Comparison of ENCODE assay signal across 7 cellular contexts in the genomic region with DNA sequence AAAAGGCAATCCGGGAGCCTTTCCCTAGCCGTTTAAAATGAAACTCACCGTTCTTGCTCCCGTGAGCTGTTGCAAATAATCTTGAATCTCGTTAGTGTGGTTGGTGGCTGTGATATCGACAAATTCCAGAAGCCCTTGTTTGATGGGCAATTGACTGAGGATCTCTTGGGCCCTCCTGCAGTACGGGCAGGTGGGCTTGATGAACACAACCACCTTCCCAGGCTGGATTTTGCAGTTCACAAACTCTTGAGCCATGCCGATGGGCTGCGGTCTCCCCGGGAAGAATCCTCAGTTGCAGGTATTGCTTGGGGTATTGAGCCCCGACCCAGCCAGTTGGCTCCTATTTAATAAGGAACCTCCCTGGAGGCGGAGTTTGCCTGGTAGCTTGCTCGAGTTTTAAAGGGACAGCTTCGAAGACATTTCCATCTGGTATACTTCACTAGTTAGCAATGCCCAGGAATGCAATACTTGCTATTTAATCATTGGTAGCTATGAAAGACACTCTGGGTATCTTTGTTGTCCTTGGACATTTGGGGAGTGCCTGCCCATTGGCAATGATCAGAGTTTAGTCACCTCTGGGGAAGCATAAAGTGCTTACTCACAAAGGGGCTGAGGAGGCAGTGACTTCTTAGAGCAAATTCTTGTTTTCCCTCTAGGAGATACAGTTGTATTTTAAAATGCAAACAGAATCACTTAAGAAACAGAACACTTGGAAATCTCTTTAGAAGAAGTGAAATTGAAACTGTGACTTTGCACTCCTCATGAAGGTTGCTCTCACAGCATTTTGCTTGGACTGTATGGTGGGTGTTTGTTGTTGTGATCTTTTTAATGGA. TPM values are rescaled to one million over a fixed set of nuclear protein-coding genes. Genes with fewer than 3 reads are reported as not detected.
DNase-seq lines count a peak whose midpoint lies in the region; ATAC-seq, FAIRE-seq and TF ChIP-seq lines count a peak whose summit lies in the region.

Gene GLRX, minus strand, starts transcription at position 319 of the 833 bp plus-strand sequence. Its CDS starts 64 bp downstream, at position 255.

- intact Hi-C loops in GM12878 (cut with micrococcal nuclease; ENCODE audit: unreplicated experiment), result loop anchor here (5.0 kb wide), 1 partner anchor 90 kb away; the partner anchor contains the start of gene RHOBTB3
- intact Hi-C loops in psoas muscle (cut with DNase I), result loop anchor here in 1 of 2 donors (2.0 kb wide), 1 partner anchor 14 kb away; no protein-coding TSS in a partner anchor

- H3K9ac ChIP-seq in GM12878 (ENCODE audit: control insufficient read depth, insufficient read depth, low read length), result peak within 1 kb of the TSS; percentile 76

- H3K27me3 ChIP-seq in GM12878 (replicated peaks in 1 of 2; ENCODE audit: control insufficient read depth in 2 of 2, insufficient read depth in 2 of 2, low read length in 1 of 2), result no peaks in the 10 kb centered on the region
- H3K27me3 ChIP-seq in psoas muscle (ENCODE audit: insufficient read depth in 3 of 3, low read length in 2 of 3), result no peaks in the 10 kb centered on the region

- H3K4me3 ChIP-seq in GM12878 (peak within 1 kb of the TSS; percentile 87), psoas muscle (peak within 1 kb of the TSS; percentile 95)

- WGBS in GM12878 (ENCODE audit: insufficient coverage, insufficient replicate concordance, low lambda C conversion rate, missing lambda C conversion rate), result 2% methylated on average over 14 of the region's 14 CpGs
- WGBS in psoas muscle, 3 donors, result 0% methylated on average over 14 of the region's 14 CpGs

- H3K79me2 ChIP-seq in GM12878 (ENCODE audit: control insufficient read depth, insufficient read depth, low read length), result peaks cover 49% of the 10 kb centered on the region

- TF ChIP-seq CTCF in GM12878 (IDR thresholded peaks at IDR 0.05 in 2 of 3, conservative IDR thresholded peaks at IDR 0.05 in 1 of 3; ENCODE audit: control insufficient read depth in 2 of 3, extremely low read depth in 1 of 3, insufficient read depth in 1 of 3, low read depth in 3 of 3, low read length in 3 of 3) (no peak), psoas muscle (IDR thresholded peaks at IDR 0.05) (no peak)

- TF ChIP-seq RAD21 in GM12878 (IDR thresholded peaks at IDR 0.05; ENCODE audit: insufficient read depth, low read depth, low read length), result no peak

- 0 out of 4 replicates have a peak, but pooled peaks of 1 of the 2 experiments have one; percentile 33 for TF ChIP-seq EP300 in GM12878 (IDR thresholded peaks at IDR 0.05; ENCODE audit: borderline replicate concordance in 1 of 2, control insufficient read depth in 1 of 2, low read depth in 2 of 2, low read length in 2 of 2)

- peak; percentile 35 for FAIRE-seq in GM12878 (lab: Jason Lieb, UNC)

- DNase-seq in GM04504 (ENCODE audit: low read depth) (peak; percentile 89), HuH-7.5 (ENCODE audit: low spot score) (peak; percentile 36), SKM-1 treated with dmso at 0.1 percent for 144 hours (lab: John Stamatoyannopoulos, UW; ENCODE audit: unreplicated experiment) (peak; percentile 69), GM12878 (ENCODE audit: low read depth, low spot score) (no peak), hepatic stellate cell (ENCODE audit: low spot score) (peak; percentile 66), psoas muscle (peak; percentile 74 to 84)

- H3K27ac ChIP-seq in GM12878 (ENCODE audit: control insufficient read depth, insufficient read depth) (peak within 1 kb of the TSS; percentile 86), psoas muscle (peak within 1 kb of the TSS; percentile 95)

- H3K4me1 ChIP-seq in GM12878 (ENCODE audit: control insufficient read depth, insufficient read depth, low read length) (peaks cover 26% of the 10 kb centered on the region), psoas muscle (peaks cover 47% of the 10 kb centered on the region)

- H3K9me3 ChIP-seq in GM12878 (replicated peaks; ENCODE audit: control insufficient read depth, insufficient read depth, low read length), result no peaks in the 10 kb centered on the region
- no peaks in the 10 kb centered on the region for H3K9me3 ChIP-seq in psoas muscle

- CTCF ChIA-PET in GM12878 (lab: Yijun Ruan, JAX), result interaction anchor here (0.8 to 11.4 kb wide), 15 partner anchors 9 to 177 kb away, joined by 3 to 145 read pairs (median 4); partner anchors contain the start of gene RFESD

- RAD21 ChIA-PET in GM12878 (lab: Charles Lee; ENCODE audit: unreplicated experiment), result interaction anchor here (1.2 to 12.7 kb wide), 13 partner anchors 9 to 177 kb away, joined by 3 to 186 read pairs (median 8); partner anchors contain the start of genes RFESD and RHOBTB3

- SMC1A ChIA-PET in GM12878 (lab: Charles Lee; ENCODE audit: uncharacterized antibody, unreplicated experiment), result interaction anchor here (0.9 to 15.2 kb wide), 20 partner anchors 7 to 176 kb away, joined by 3 to 320 read pairs (median 8); partner anchors contain the start of genes RFESD and RHOBTB3

- in situ Hi-C loops in GM12878 (cut with MboI), result no loop called here

- peak; percentile 39 for ATAC-seq in GM21576 (IDR thresholded peaks at IDR 0.05; ENCODE audit: unreplicated experiment)
- peak; percentile 66 for ATAC-seq in GM12878
- peak; percentile 70 to 75 (median 72) for ATAC-seq in psoas muscle

- H4K20me1 ChIP-seq in GM12878 (ENCODE audit: control insufficient read depth, insufficient read depth), result no peaks in the 10 kb centered on the region

- BruUV-seq in GM12878 (replicated peaks; lab: Mats Ljungman, UMichigan), result no TSS peak

- H3K36me3 ChIP-seq in GM12878 (ENCODE audit: control insufficient read depth in 2 of 2, insufficient read depth in 2 of 2, low read length in 1 of 2), result no peaks in the 10 kb centered on the region; a peak in 1 of 4 replicates
- H3K36me3 ChIP-seq in psoas muscle (ENCODE audit: insufficient read depth in 1 of 2, low read depth in 1 of 2), result peaks cover 4 to 26% of the 10 kb centered on the region in 2 donors

- peak; percentile 69 for TF ChIP-seq POLR2A in GM12878 (IDR thresholded peaks at IDR 0.05; ENCODE audit: low read depth, low read length)

- POLR2A ChIA-PET in GM12878 (lab: Charles Lee), result interaction anchor here (0.6 to 10.1 kb wide), 15 partner anchors 9 to 175 kb away, joined by 3 to 153 read pairs (median 3); partner anchors contain the start of gene RFESD

- peak within 1 kb of the TSS; percentile 85 for H2AFZ ChIP-seq in GM12878 (ENCODE audit: control insufficient read depth, low read depth, low read length)

- H3K4me2 ChIP-seq in GM12878 (ENCODE audit: control insufficient read depth, insufficient read depth), result peak within 1 kb of the TSS; percentile 99

TF ChIP-seq in GM12878, 131 proteins besides CTCF, POLR2A, EP300 and RAD21 (continues in another document):
- peak; percentile 27; the same call in 1 of the 2 replicates for TF ChIP-seq SMAD5 (IDR thresholded peaks at IDR 0.05; ENCODE audit: low read depth)
- TF ChIP-seq IKZF2 (IDR thresholded peaks at IDR 0.05), result peak in 1 of 2 experiments; percentile 5; a peak in 1 of 4 replicates
- TF ChIP-seq TCF3 (IDR thresholded peaks at IDR 0.05; ENCODE audit: borderline replicate concordance, insufficient read depth, low read depth, low read length), result 0 out of 2 replicates have a peak, but pooled peaks have one; percentile 8
- peak; percentile 40; the same call in 1 of the 2 replicates for TF ChIP-seq IKZF1 (conservative IDR thresholded peaks at IDR 0.05)
- TF ChIP-seq SP1 (IDR thresholded peaks at IDR 0.05; ENCODE audit: low read depth, low read length), result peak; percentile 1
- peak; percentile 38; the same call in 1 of the 2 replicates for TF ChIP-seq PML (IDR thresholded peaks at IDR 0.05; ENCODE audit: low read length)
- TF ChIP-seq CBFB (IDR thresholded peaks at IDR 0.05; ENCODE audit: low read depth), result 0 out of 2 replicates have a peak, but pooled peaks have one; percentile 45
- no peak for TF ChIP-seq EED (IDR thresholded peaks at IDR 0.05; ENCODE audit: low read depth)
- peak; percentile 31; the same call in 1 of the 2 replicates for TF ChIP-seq SPI1 (IDR thresholded peaks at IDR 0.05; ENCODE audit: borderline replicate concordance, insufficient read depth, low read depth, low read length)
- TF ChIP-seq IRF3 (IDR thresholded peaks at IDR 0.05), result no peak
- TF ChIP-seq CBX3 (IDR thresholded peaks at IDR 0.05; ENCODE audit: borderline replicate concordance, low read depth), result no peak

RNA-seq across cellular contexts. Expression of gene GLRX, which starts in this region (rescaled TPM):
- 41.5 and 42.2 TPM in 2 replicates for total RNA-seq in GM12878 (2013; cell fraction: nucleolus; rRNA removed)
- total RNA-seq in GM12878 (2014; rRNA removed) (103 and 127 TPM in 2 replicates), GM12878 (2014; rRNA removed; fragmentation: Illumina TruSeq; extraction: Trizol) (63.0 and 66.7 TPM in 2 replicates), GM12878 (2021) (80.0 and 80.2 TPM in 2 replicates), psoas muscle (100 to 1,000 TPM; 131 to 888 (median 651) TPM)
- 58.0 TPM for polyA plus RNA-seq in GM12878 (2011; ENCODE audit: low read depth)
- polyA plus RNA-seq in GM12878 (2011; rRNA removed) (188 and 194 TPM in 2 replicates), GM12878 (2014; fragmentation: Illumina TruSeq; extraction: Trizol) (130 and 179 TPM in 2 replicates), GM12878 (2014; fragmentation: Nextera tagmentation; extraction: Ambion mirVana) (100 to 1,000 TPM; 311 to 366 TPM), GM12878 (2014; rRNA removed) (195 and 236 TPM in 2 replicates), GM12878 (2016; fragmentation: Nextera tagmentation; extraction: Ambion mirVana) (100 to 1,000 TPM; 185 to 187 TPM), psoas muscle (1,000 to 10,000 TPM; 1,121 to 3,024 (median 1,342) TPM)
- 89.8 and 172 TPM in 2 replicates for polyA plus RNA-seq in GM12878 (2011; cell fraction: cytosol; rRNA removed)
- polyA plus RNA-seq in GM12878 (2011; cell fraction: nucleus; rRNA removed), result 74.7 and 110 TPM in 2 replicates
- 135 and 145 TPM in 2 replicates for polyA plus RNA-seq in GM12878 (2012)
- polyA minus RNA-seq in GM12878 (2011; rRNA and poly(A)+ RNA removed), result 69.4 and 81.1 TPM in 2 replicates
- polyA minus RNA-seq in GM12878 (2011; cell fraction: cytosol; rRNA and poly(A)+ RNA removed), result 9.3 and 12.3 TPM in 2 replicates
- polyA minus RNA-seq in GM12878 (2011; cell fraction: nucleus; rRNA and poly(A)+ RNA removed), result 41.7 and 62.0 TPM in 2 replicates
